ENCODE assay signal across 28 cellular contexts in genomic region chr4:140841186-140841585, GRCh38.
"Had no signal": no experiment of that assay in that cellular context is flagged by ENCODE, and none has a peak within 500 bp of the region (broad histone marks: within the 10 kb centered on the region; RNA-seq: fewer than 3 reads in every experiment).

No MANE protein-coding gene starts in this region.

- H3K9me3 ChIP-seq: left lung, mucosa of descending colon, pancreas, prostate gland, testis, thyroid gland, transverse colon, upper lobe of right lung had no signal

- H3K4me3 Mint-ChIP-seq: immature natural killer cell; naive thymus-derived CD4-positive, alpha-beta T cell; natural killer cell treated with Interleukin-12 subunit alpha and Interleukin-12 subunit beta and Interleukin-15 and Interleukin-18, amount 100 ng/mL, for 72 hours; neural crest cell; stimulated activated effector memory CD8-positive, alpha-beta T cell treated with anti-CD3 and anti-CD28 coated beads, Interleukin-12 subunit alpha, Interleukin-12 subunit beta, amount 100 ng/mL, for 72 hours had no signal

- H3K27ac ChIP-seq: left lung, pancreas, spleen, testis, thyroid gland, upper lobe of right lung had no signal

- H3K4me3 ChIP-seq: left lung, lung, mucosa of descending colon, pancreas, prostate gland, sigmoid colon, spleen, stomach, testis, thyroid gland, transverse colon, upper lobe of right lung had no signal

- H3K9me3 Mint-ChIP-seq: immature natural killer cell; natural killer cell treated with Interleukin-12 subunit alpha and Interleukin-12 subunit beta and Interleukin-15 and Interleukin-18, amount 100 ng/mL, for 72 hours; stimulated activated effector memory CD8-positive, alpha-beta T cell treated with anti-CD3 and anti-CD28 coated beads, Interleukin-12 subunit alpha, Interleukin-12 subunit beta, amount 100 ng/mL, for 72 hours had no signal

- H3K27me3 ChIP-seq: left lung, pancreas, sigmoid colon, spleen, stomach, testis, thyroid gland, transverse colon, upper lobe of right lung had no signal

- H3K4me1 Mint-ChIP-seq: immature natural killer cell; naive thymus-derived CD4-positive, alpha-beta T cell; stimulated activated effector memory CD8-positive, alpha-beta T cell treated with anti-CD3 and anti-CD28 coated beads, Interleukin-12 subunit alpha, Interleukin-12 subunit beta, amount 100 ng/mL, for 72 hours had no signal

- H3K36me3 ChIP-seq: left lung, pancreas, prostate gland, sigmoid colon, spleen, stomach, thyroid gland, transverse colon, upper lobe of right lung had no signal

- H3K27ac Mint-ChIP-seq: immature natural killer cell; naive thymus-derived CD4-positive, alpha-beta T cell; natural killer cell treated with Interleukin-12 subunit alpha and Interleukin-12 subunit beta and Interleukin-15 and Interleukin-18, amount 100 ng/mL, for 72 hours; stimulated activated effector memory CD8-positive, alpha-beta T cell treated with anti-CD3 and anti-CD28 coated beads, Interleukin-12 subunit alpha, Interleukin-12 subunit beta, amount 100 ng/mL, for 72 hours had no signal

- H3K36me3 Mint-ChIP-seq: immature natural killer cell; naive thymus-derived CD4-positive, alpha-beta T cell; natural killer cell treated with Interleukin-12 subunit alpha and Interleukin-12 subunit beta and Interleukin-15 and Interleukin-18, amount 100 ng/mL, for 72 hours; stimulated activated effector memory CD8-positive, alpha-beta T cell treated with anti-CD3 and anti-CD28 coated beads, Interleukin-12 subunit alpha, Interleukin-12 subunit beta, amount 100 ng/mL, for 72 hours had no signal

- DNase-seq: hypothalamus; immature natural killer cell; kidney; left colon; midbrain; mucosa of descending colon; naive thymus-derived CD4-positive, alpha-beta T cell; nucleus accumbens; pancreas; posterior cingulate gyrus; retina; right cardiac atrium; sigmoid colon; small intestine; spleen; stimulated activated CD4-positive, alpha-beta T cell treated with anti-CD3 and anti-CD28 coated beads, Interleukin-4, amount 100 ng/mL, for 24 hours; stimulated activated naive CD8-positive, alpha-beta T cell treated with anti-CD3 and anti-CD28 coated beads, Interleukin-15, Interleukin-2, amounts not matched to agents 100 U/mL and 50 U/mL, for 24 hours; stomach; testis; thyroid gland; transverse colon; upper lobe of right lung had no signal

- ATAC-seq: left colon; left lung; mucosa of descending colon; naive thymus-derived CD4-positive, alpha-beta T cell; natural killer cell treated with Interleukin-12 subunit alpha and Interleukin-12 subunit beta and Interleukin-15 and Interleukin-18, amount 100 ng/mL, for 72 hours; pancreas; right cardiac atrium; stimulated activated effector memory CD8-positive, alpha-beta T cell treated with anti-CD3 and anti-CD28 coated beads, Interleukin-12 subunit alpha, Interleukin-12 subunit beta, amount 100 ng/mL, for 72 hours; stimulated activated naive CD8-positive, alpha-beta T cell treated with anti-CD3 and anti-CD28 coated beads, Interleukin-15, Interleukin-2, amounts not matched to agents 100 U/mL and 50 U/mL, for 24 hours; upper lobe of right lung had no signal

- H3K4me1 ChIP-seq: left lung, pancreas, prostate gland, testis, thyroid gland, upper lobe of right lung had no signal
